ENCODE assay signal across 2 cellular contexts in the genomic region with DNA sequence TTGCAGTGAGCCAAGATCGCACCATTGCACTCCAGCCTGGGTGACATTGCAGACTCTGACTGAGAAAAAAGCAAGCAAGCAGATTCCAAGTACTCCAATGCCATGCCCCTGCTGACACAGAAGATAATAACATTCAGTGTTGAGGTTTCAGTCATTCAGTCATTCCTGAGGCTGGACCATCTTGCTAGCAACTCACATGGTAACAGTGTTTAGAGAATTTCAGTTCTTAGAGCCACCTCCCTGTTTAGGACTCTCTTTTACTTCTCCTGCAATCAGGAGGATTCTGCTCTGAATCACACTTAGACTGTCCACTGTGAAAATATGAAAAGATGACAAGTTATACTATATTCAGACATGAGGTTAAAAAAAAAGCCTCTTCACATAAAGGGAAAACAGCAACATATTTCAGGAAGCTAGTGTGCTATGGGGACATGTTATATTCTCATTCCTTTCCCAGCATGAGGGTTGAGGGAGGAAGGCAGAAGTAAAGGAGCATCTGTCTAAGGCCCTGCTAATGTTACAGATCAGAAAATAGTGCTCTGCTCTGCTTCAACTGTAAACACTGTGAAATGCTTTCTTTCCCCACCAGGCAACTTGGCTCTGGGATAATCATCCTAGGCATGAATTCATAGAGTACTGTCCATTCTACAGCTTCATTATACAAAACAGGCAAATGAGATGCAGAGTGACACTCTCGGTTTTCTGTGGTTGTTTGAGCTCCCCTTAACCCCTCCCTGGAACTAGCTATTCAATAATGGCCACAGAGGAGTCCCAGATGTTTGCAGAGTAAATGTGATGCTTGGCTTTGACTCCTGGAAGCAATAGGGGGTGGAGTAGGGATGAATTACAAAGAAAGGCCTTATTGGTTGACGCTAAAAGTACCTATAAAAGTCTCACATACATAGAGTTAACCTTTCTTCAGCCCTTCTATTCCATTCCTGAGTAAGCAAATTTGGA.
TF ChIP-seq lines count a peak whose summit lies in the region.

No MANE protein-coding gene starts in this region.

TF ChIP-seq in IMR-90, 13 proteins besides CTCF, POLR2A, EP300 and RAD21:
- TF ChIP-seq MAZ (IDR thresholded peaks at IDR 0.05; ENCODE audit: borderline replicate concordance, low read depth, low read length) (no peak), MAFK (IDR thresholded peaks at IDR 0.05; ENCODE audit: low read depth, low read length) (peak; percentile 13; the same call in 1 of the 2 replicates), CHD1 (IDR thresholded peaks at IDR 0.05; ENCODE audit: low read depth, low read length) (no peak), NFE2L2 (IDR thresholded peaks at IDR 0.05; ENCODE audit: low read depth, low read length) (no peak)
- TF ChIP-seq, protein P1, sequence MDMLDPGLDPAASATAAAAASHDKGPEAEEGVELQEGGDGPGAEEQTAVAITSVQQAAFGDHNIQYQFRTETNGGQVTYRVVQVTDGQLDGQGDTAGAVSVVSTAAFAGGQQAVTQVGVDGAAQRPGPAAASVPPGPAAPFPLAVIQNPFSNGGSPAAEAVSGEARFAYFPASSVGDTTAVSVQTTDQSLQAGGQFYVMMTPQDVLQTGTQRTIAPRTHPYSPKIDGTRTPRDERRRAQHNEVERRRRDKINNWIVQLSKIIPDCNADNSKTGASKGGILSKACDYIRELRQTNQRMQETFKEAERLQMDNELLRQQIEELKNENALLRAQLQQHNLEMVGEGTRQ (IDR thresholded peaks at IDR 0.05; ENCODE audit: low read depth, low read length): no peak

TF ChIP-seq in WTC11, 78 proteins besides CTCF, POLR2A, EP300 and RAD21:
- TF ChIP-seq ZNF232 (CRISPR knock-in tag; IDR thresholded peaks at IDR 0.05) (no peak), FOXJ3 (CRISPR knock-in tag; IDR thresholded peaks at IDR 0.05; ENCODE audit: borderline replicate concordance) (no peak), ZNF121 (CRISPR knock-in tag; IDR thresholded peaks at IDR 0.05) (no peak), TEAD4 (CRISPR knock-in tag; IDR thresholded peaks at IDR 0.05) (no peak), KAT7 (CRISPR knock-in tag; IDR thresholded peaks at IDR 0.05; ENCODE audit: borderline replicate concordance) (no peak), CBFB (CRISPR knock-in tag; IDR thresholded peaks at IDR 0.05; ENCODE audit: low read depth) (no peak), TCF7 (CRISPR knock-in tag; IDR thresholded peaks at IDR 0.05; ENCODE audit: low read depth) (no peak), ZNF423 (CRISPR knock-in tag; IDR thresholded peaks at IDR 0.05) (no peak)
- TF ChIP-seq, protein P2, sequence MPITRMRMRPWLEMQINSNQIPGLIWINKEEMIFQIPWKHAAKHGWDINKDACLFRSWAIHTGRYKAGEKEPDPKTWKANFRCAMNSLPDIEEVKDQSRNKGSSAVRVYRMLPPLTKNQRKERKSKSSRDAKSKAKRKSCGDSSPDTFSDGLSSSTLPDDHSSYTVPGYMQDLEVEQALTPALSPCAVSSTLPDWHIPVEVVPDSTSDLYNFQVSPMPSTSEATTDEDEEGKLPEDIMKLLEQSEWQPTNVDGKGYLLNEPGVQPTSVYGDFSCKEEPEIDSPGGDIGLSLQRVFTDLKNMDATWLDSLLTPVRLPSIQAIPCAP (CRISPR knock-in tag; IDR thresholded peaks at IDR 0.05): no peak
- TF ChIP-seq, protein P3, sequence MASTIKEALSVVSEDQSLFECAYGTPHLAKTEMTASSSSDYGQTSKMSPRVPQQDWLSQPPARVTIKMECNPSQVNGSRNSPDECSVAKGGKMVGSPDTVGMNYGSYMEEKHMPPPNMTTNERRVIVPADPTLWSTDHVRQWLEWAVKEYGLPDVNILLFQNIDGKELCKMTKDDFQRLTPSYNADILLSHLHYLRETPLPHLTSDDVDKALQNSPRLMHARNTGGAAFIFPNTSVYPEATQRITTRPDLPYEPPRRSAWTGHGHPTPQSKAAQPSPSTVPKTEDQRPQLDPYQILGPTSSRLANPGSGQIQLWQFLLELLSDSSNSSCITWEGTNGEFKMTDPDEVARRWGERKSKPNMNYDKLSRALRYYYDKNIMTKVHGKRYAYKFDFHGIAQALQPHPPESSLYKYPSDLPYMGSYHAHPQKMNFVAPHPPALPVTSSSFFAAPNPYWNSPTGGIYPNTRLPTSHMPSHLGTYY (CRISPR knock-in tag; IDR thresholded peaks at IDR 0.05): no peak
- TF ChIP-seq, protein P4, sequence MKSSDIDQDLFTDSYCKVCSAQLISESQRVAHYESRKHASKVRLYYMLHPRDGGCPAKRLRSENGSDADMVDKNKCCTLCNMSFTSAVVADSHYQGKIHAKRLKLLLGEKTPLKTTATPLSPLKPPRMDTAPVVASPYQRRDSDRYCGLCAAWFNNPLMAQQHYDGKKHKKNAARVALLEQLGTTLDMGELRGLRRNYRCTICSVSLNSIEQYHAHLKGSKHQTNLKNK (CRISPR knock-in tag; IDR thresholded peaks at IDR 0.05): no peak
- TF ChIP-seq, protein P5, sequence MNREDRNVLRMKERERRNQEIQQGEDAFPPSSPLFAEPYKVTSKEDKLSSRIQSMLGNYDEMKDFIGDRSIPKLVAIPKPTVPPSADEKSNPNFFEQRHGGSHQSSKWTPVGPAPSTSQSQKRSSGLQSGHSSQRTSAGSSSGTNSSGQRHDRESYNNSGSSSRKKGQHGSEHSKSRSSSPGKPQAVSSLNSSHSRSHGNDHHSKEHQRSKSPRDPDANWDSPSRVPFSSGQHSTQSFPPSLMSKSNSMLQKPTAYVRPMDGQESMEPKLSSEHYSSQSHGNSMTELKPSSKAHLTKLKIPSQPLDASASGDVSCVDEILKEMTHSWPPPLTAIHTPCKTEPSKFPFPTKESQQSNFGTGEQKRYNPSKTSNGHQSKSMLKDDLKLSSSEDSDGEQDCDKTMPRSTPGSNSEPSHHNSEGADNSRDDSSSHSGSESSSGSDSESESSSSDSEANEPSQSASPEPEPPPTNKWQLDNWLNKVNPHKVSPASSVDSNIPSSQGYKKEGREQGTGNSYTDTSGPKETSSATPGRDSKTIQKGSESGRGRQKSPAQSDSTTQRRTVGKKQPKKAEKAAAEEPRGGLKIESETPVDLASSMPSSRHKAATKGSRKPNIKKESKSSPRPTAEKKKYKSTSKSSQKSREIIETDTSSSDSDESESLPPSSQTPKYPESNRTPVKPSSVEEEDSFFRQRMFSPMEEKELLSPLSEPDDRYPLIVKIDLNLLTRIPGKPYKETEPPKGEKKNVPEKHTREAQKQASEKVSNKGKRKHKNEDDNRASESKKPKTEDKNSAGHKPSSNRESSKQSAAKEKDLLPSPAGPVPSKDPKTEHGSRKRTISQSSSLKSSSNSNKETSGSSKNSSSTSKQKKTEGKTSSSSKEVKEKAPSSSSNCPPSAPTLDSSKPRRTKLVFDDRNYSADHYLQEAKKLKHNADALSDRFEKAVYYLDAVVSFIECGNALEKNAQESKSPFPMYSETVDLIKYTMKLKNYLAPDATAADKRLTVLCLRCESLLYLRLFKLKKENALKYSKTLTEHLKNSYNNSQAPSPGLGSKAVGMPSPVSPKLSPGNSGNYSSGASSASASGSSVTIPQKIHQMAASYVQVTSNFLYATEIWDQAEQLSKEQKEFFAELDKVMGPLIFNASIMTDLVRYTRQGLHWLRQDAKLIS (CRISPR knock-in tag; IDR thresholded peaks at IDR 0.05; ENCODE audit: borderline replicate concordance): no peak
- TF ChIP-seq, protein P6, sequence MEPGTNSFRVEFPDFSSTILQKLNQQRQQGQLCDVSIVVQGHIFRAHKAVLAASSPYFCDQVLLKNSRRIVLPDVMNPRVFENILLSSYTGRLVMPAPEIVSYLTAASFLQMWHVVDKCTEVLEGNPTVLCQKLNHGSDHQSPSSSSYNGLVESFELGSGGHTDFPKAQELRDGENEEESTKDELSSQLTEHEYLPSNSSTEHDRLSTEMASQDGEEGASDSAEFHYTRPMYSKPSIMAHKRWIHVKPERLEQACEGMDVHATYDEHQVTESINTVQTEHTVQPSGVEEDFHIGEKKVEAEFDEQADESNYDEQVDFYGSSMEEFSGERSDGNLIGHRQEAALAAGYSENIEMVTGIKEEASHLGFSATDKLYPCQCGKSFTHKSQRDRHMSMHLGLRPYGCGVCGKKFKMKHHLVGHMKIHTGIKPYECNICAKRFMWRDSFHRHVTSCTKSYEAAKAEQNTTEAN (CRISPR knock-in tag; IDR thresholded peaks at IDR 0.05): no peak
